ENCODE assay signal across 20 cellular contexts in the genomic region with DNA sequence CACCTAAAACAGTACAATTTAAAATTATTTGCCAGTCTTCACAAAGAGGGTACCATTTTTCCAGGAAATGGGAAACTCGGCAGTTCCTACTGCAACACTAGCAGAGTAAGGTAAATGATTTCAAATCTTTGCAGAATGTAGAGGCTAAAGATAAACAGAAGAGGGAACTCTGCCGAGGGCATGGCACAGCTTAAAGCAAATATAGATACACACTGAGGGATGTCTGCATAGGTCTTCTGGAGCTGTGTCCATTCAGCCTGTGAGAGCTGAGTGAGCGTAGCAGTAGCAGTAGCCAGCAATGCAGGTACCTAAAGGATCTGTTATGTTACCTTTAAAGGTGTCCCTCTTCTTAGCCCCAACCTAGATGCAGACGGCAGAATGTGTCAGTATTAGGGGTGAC. TPM values are rescaled to one million over a fixed set of nuclear protein-coding genes. Genes with fewer than 3 reads are reported as not detected.
DNase-seq lines count a peak whose midpoint lies in the region; ATAC-seq, FAIRE-seq and TF ChIP-seq lines count a peak whose summit lies in the region.
"Had no signal": no experiment of that assay in that cellular context is flagged by ENCODE, and none has a peak within 500 bp of the region (broad histone marks: within the 10 kb centered on the region; RNA-seq: fewer than 3 reads in every experiment).

No MANE protein-coding gene starts in this region.

- H3K27ac Mint-ChIP-seq in osteocyte (ENCODE audit: unreplicated experiment) = no peak overlapping the region
- H3K27ac Mint-ChIP-seq: B cell; CD4-positive, alpha-beta T cell; CD8-positive, alpha-beta T cell had no signal

- H4K20me1 ChIP-seq in HepG2 (ENCODE audit: insufficient read depth, low read length) = no peaks in the 10 kb centered on the region
- H4K20me1 ChIP-seq: BLaER1 treated with 17β-estradiol and CSF1 and Interleukin-3, amounts not matched to agents 10 nM and 100 nM had no signal

- no peak overlapping the region for H3K9ac ChIP-seq in HepG2 (ENCODE audit: insufficient read depth, low read depth, low read length)
- H3K9ac ChIP-seq: BLaER1 treated with 17β-estradiol and CSF1 and Interleukin-3, amounts not matched to agents 10 nM and 100 nM had no signal

- BruUV-seq in HepG2 (replicated peaks; lab: Mats Ljungman, UMichigan) = no TSS peak

- WGBS in HepG2 (ENCODE audit: low lambda C conversion rate) = 47% methylated on average over 4 of the region's 4 CpGs
- WGBS in right lobe of liver (ENCODE audit: insufficient coverage, low coverage, low lambda C conversion rate, missing lambda C conversion rate) = 78% methylated on average over 3 of the region's 4 CpGs

- TF ChIP-seq CTCF in HepG2 (CRISPR knock-in tag; IDR thresholded peaks at IDR 0.05) (no peak), right lobe of liver (IDR thresholded peaks at IDR 0.05) (no peak), osteocyte (IDR thresholded peaks at IDR 0.05) (no peak)

- H3K79me2 ChIP-seq in HepG2 (ENCODE audit: insufficient read depth, low read length) = no peaks in the 10 kb centered on the region

- H3K27ac ChIP-seq in HepG2 (ENCODE audit: extremely low read length, insufficient read depth, low read length) = no peak overlapping the region
- no peak overlapping the region for H3K27ac ChIP-seq in right lobe of liver
- H3K27ac ChIP-seq: 22Rv1; A549; BLaER1 treated with 17β-estradiol and CSF1 and Interleukin-3, amounts not matched to agents 10 nM and 100 nM; C4-2B had no signal

- peak; percentile 53 for DNase-seq in HepG2 (ENCODE audit: low spot score)
- no peak for DNase-seq in right lobe of liver
- peak; percentile 32 for DNase-seq in osteocyte (ENCODE audit: extremely low spot score, unreplicated experiment)
- DNase-seq in NCI-H226 = no peak
- no peak for DNase-seq in HuH-7.5 (ENCODE audit: low spot score)
- DNase-seq: AML-193; Caco-2; Calu3; CD4-positive, alpha-beta T cell; CD8-positive, alpha-beta T cell; DMS79 treated with DMSO at 0.1 percent for 48 hours; GF-D8 had no signal

- CTCF ChIA-PET in HepG2 (lab: Yijun Ruan, JAX; ENCODE audit: low intra/inter-chr PET ratio, low total read pairs) = no interaction called here

- peak; percentile 87 for ATAC-seq in HepG2
- no peak for ATAC-seq in right lobe of liver
- ATAC-seq: A549; CD8-positive, alpha-beta T cell had no signal

- TF ChIP-seq EP300 in HepG2 (IDR thresholded peaks at IDR 0.05; ENCODE audit: low read depth in 2 of 2, low read length in 2 of 2) (no peak), HepG2 (CRISPR knock-in tag; IDR thresholded peaks at IDR 0.05; ENCODE audit: borderline replicate concordance) (no peak)

- intact Hi-C loops in HepG2 (cut with micrococcal nuclease; ENCODE audit: unreplicated experiment) (no loop called here), right lobe of liver (cut with DNase I) (no loop called here)

- POLR2A ChIA-PET in HepG2 (lab: Yijun Ruan, JAX) = no interaction called here

- no peak for FAIRE-seq in HepG2 (lab: Jason Lieb, UNC)
- FAIRE-seq: A549, D721Med, G401.6, GM12891 had no signal

- H3K36me3 ChIP-seq in HepG2 (replicated peaks in 1 of 2; ENCODE audit: control insufficient read depth in 1 of 2, insufficient read depth in 2 of 2, low read length in 2 of 2) (no peaks in the 10 kb centered on the region), right lobe of liver (no peaks in the 10 kb centered on the region)

- in situ Hi-C loops in HepG2 (cut with HindIII; ENCODE audit: extremely low pct_ligation_motif_present, low pct_unique_long_range_greater_than_20kb) = no loop called here

- H3K9me3 ChIP-seq in HepG2 (ENCODE audit: low read length) (no peaks in the 10 kb centered on the region), right lobe of liver (no peaks in the 10 kb centered on the region)
- H3K9me3 ChIP-seq: A549; BLaER1 treated with 17β-estradiol and CSF1 and Interleukin-3, amounts not matched to agents 10 nM and 100 nM; Caco-2 had no signal

- no peaks in the 10 kb centered on the region for H3K27me3 Mint-ChIP-seq in osteocyte (ENCODE audit: unreplicated experiment)
- H3K27me3 Mint-ChIP-seq: B cell; CD4-positive, alpha-beta T cell had no signal

- H3K4me3 Mint-ChIP-seq in osteocyte (ENCODE audit: unreplicated experiment) = no peak overlapping the region
- H3K4me3 Mint-ChIP-seq: B cell; CD4-positive, alpha-beta T cell; CD8-positive, alpha-beta T cell had no signal

- peaks cover 14% of the 10 kb centered on the region for H3K36me3 Mint-ChIP-seq in osteocyte (ENCODE audit: unreplicated experiment)

- no peaks in the 10 kb centered on the region for H3K4me1 Mint-ChIP-seq in osteocyte (ENCODE audit: unreplicated experiment)
- H3K4me1 Mint-ChIP-seq: B cell had no signal

- H3K9me3 Mint-ChIP-seq in osteocyte (ENCODE audit: unreplicated experiment) = no peaks in the 10 kb centered on the region
- H3K9me3 Mint-ChIP-seq: CD4-positive, alpha-beta T cell; CD8-positive, alpha-beta T cell had no signal

- H3K4me3 ChIP-seq in HepG2 (replicated peaks in 1 of 3; ENCODE audit: insufficient read depth in 1 of 3, low read depth in 2 of 3, low read length in 3 of 3) (no peak overlapping the region), right lobe of liver (no peak overlapping the region)
- H3K4me3 ChIP-seq: A549; BLaER1 treated with 17β-estradiol and CSF1 and Interleukin-3, amounts not matched to agents 10 nM and 100 nM had no signal

- H2AFZ ChIP-seq in HepG2 (ENCODE audit: low read length) = no peak overlapping the region

- no peak overlapping the region for H3K4me2 ChIP-seq in HepG2 (ENCODE audit: low read depth, low read length)
- H3K4me2 ChIP-seq: A549; BLaER1 treated with 17β-estradiol and CSF1 and Interleukin-3, amounts not matched to agents 10 nM and 100 nM had no signal

- H3K27me3 ChIP-seq in HepG2 (ENCODE audit: control insufficient read depth in 1 of 2, insufficient read depth in 2 of 2, low read length in 2 of 2) (no peaks in the 10 kb centered on the region), right lobe of liver (no peaks in the 10 kb centered on the region)
- H3K27me3 ChIP-seq: BLaER1 treated with 17β-estradiol and CSF1 and Interleukin-3, amounts not matched to agents 10 nM and 100 nM had no signal

- no peak for TF ChIP-seq RAD21 in HepG2 (CRISPR knock-in tag; IDR thresholded peaks at IDR 0.05)

- TF ChIP-seq POLR2A in HepG2 (IDR thresholded peaks at IDR 0.05; ENCODE audit: insufficient read depth in 1 of 2, low read depth in 2 of 2, low read length in 2 of 2) (no peak), right lobe of liver (IDR thresholded peaks at IDR 0.05) (no peak)

- peaks cover 11% of the 10 kb centered on the region for H3K4me1 ChIP-seq in HepG2 (ENCODE audit: insufficient read depth, low read length)
- H3K4me1 ChIP-seq in right lobe of liver = no peaks in the 10 kb centered on the region
- H3K4me1 ChIP-seq: A549; BLaER1 treated with 17β-estradiol and CSF1 and Interleukin-3, amounts not matched to agents 10 nM and 100 nM had no signal

RNA-seq across cellular contexts. Expression of a gene that starts 17.5 kb away (rescaled TPM):
- total RNA-seq in HepG2 (2016; rRNA removed; fragmentation: Illumina TruSeq; extraction: Trizol) = 2.2 and 4.5 TPM in 2 replicates
- 1.3 and 3.9 TPM in 2 replicates for total RNA-seq in HepG2 (2016; cell fraction: cytosol; rRNA removed; fragmentation: Illumina TruSeq; extraction: Trizol; ENCODE audit: low read depth)
- total RNA-seq in HepG2 (2016; cell fraction: insoluble cytoplasmic fraction; rRNA removed; fragmentation: Illumina TruSeq; extraction: Trizol) = 2.9 and 3.7 TPM in 2 replicates
- 2.3 and 4.5 TPM in 2 replicates for total RNA-seq in HepG2 (2016; cell fraction: membrane; rRNA removed; fragmentation: Illumina TruSeq; extraction: Trizol)
- total RNA-seq in HepG2 (2016; cell fraction: nucleus; rRNA removed; fragmentation: Illumina TruSeq; extraction: Trizol) = 0.68 and 1.2 TPM in 2 replicates
- 4.1 and 4.3 TPM in 2 replicates for polyA plus RNA-seq in HepG2 (2011; rRNA removed)
- 0.63 and 1.5 TPM in 2 replicates for polyA plus RNA-seq in HepG2 (2011; cell fraction: cytosol; rRNA removed)
- 1.3 and 1.7 TPM in 2 replicates for polyA plus RNA-seq in HepG2 (2011; cell fraction: nucleus; rRNA removed)
- 3.8 and 7.8 TPM in 2 replicates for polyA plus RNA-seq in HepG2 (2012)
- 1.5 and 1.6 TPM in 2 replicates for polyA plus RNA-seq in HepG2 (2016; cell fraction: cytosol; fragmentation: Illumina TruSeq; extraction: Trizol; ENCODE audit: low read depth)
- polyA plus RNA-seq in HepG2 (2016; cell fraction: insoluble cytoplasmic fraction; fragmentation: Illumina TruSeq; extraction: Trizol; ENCODE audit: low read depth) = 2.5 and 2.9 TPM in 2 replicates
- polyA plus RNA-seq in HepG2 (2016; cell fraction: membrane; fragmentation: Illumina TruSeq; extraction: Trizol; ENCODE audit: low read depth) = 1.9 and 2.0 TPM in 2 replicates
- 1.5 and 3.4 TPM in 2 replicates for polyA plus RNA-seq in HepG2 (2016; cell fraction: nucleus; fragmentation: Illumina TruSeq; extraction: Trizol; ENCODE audit: insufficient read depth, low read depth)
- 0.58 TPM in 1 of 2 replicates, not detected in the other for polyA minus RNA-seq in HepG2 (2011; rRNA and poly(A)+ RNA removed; ENCODE audit: low replicate concordance)
- polyA minus RNA-seq in HepG2 (2011; cell fraction: cytosol; rRNA and poly(A)+ RNA removed) = 1.1 TPM in 1 of 2 replicates, not detected in the other
- 0.90 TPM in 1 of 2 replicates, not detected in the other for polyA minus RNA-seq in HepG2 (2011; cell fraction: nucleus; rRNA and poly(A)+ RNA removed)
- 1 to 10 TPM in 2 of 6 experiments, under 1 TPM in 3, not detected in 1; 0.39 to 1.6 (median 0.98) TPM for total RNA-seq in right lobe of liver
- total RNA-seq in osteocyte = 3.3 and 3.9 TPM in 2 replicates

RNA-seq across cellular contexts. Expression of a gene that starts 21.9 kb away (rescaled TPM):
- total RNA-seq in HepG2 (2016; rRNA removed; fragmentation: Illumina TruSeq; extraction: Trizol) (25.2 and 56.7 TPM in 2 replicates), right lobe of liver (10 to 100 TPM; 23.4 to 56.2 (median 37.9) TPM), osteocyte (106 and 114 TPM in 2 replicates)
- 16.1 and 17.6 TPM in 2 replicates for total RNA-seq in HepG2 (2016; cell fraction: cytosol; rRNA removed; fragmentation: Illumina TruSeq; extraction: Trizol; ENCODE audit: low read depth)
- 29.1 and 44.6 TPM in 2 replicates for total RNA-seq in HepG2 (2016; cell fraction: insoluble cytoplasmic fraction; rRNA removed; fragmentation: Illumina TruSeq; extraction: Trizol)
- 26.0 and 31.6 TPM in 2 replicates for total RNA-seq in HepG2 (2016; cell fraction: membrane; rRNA removed; fragmentation: Illumina TruSeq; extraction: Trizol)
- total RNA-seq in HepG2 (2016; cell fraction: nucleus; rRNA removed; fragmentation: Illumina TruSeq; extraction: Trizol) = 26.2 and 31.7 TPM in 2 replicates
- 35.1 and 56.0 TPM in 2 replicates for polyA plus RNA-seq in HepG2 (2011; rRNA removed)
- polyA plus RNA-seq in HepG2 (2011; cell fraction: cytosol; rRNA removed) = 18.5 and 31.0 TPM in 2 replicates
- 12.3 and 14.0 TPM in 2 replicates for polyA plus RNA-seq in HepG2 (2011; cell fraction: nucleus; rRNA removed)
- polyA plus RNA-seq in HepG2 (2012) = 85.2 and 106 TPM in 2 replicates
- 101 and 112 TPM in 2 replicates for polyA plus RNA-seq in HepG2 (2016; cell fraction: cytosol; fragmentation: Illumina TruSeq; extraction: Trizol; ENCODE audit: low read depth)
- 182 and 192 TPM in 2 replicates for polyA plus RNA-seq in HepG2 (2016; cell fraction: insoluble cytoplasmic fraction; fragmentation: Illumina TruSeq; extraction: Trizol; ENCODE audit: low read depth)
- polyA plus RNA-seq in HepG2 (2016; cell fraction: membrane; fragmentation: Illumina TruSeq; extraction: Trizol; ENCODE audit: low read depth) = 120 and 123 TPM in 2 replicates
- polyA plus RNA-seq in HepG2 (2016; cell fraction: nucleus; fragmentation: Illumina TruSeq; extraction: Trizol; ENCODE audit: insufficient read depth, low read depth) = 90.3 and 94.9 TPM in 2 replicates
- 10.4 and 11.4 TPM in 2 replicates for polyA minus RNA-seq in HepG2 (2011; rRNA and poly(A)+ RNA removed; ENCODE audit: low replicate concordance)
- polyA minus RNA-seq in HepG2 (2011; cell fraction: cytosol; rRNA and poly(A)+ RNA removed) = 32.0 and 33.5 TPM in 2 replicates
- polyA minus RNA-seq in HepG2 (2011; cell fraction: nucleus; rRNA and poly(A)+ RNA removed) = 29.6 and 45.0 TPM in 2 replicates

Comparison
In these comparisons a context has a peak if more than half of its experiments do, and no peak if none do; other contexts are left out.
1. DNase-seq: peak in HepG2 (single experiment) and osteocyte (single experiment); none in right lobe of liver (0 of 3), NCI-H226 (single experiment) and HuH-7.5 (single experiment).